Comparison of ENCODE assay signal across 25 cellular contexts in genomic region chr2:8654483-8654882, GRCh38.
"Had no signal": no experiment of that assay in that cellular context is flagged by ENCODE, and none has a peak within 500 bp of the region (broad histone marks: within the 10 kb centered on the region; RNA-seq: fewer than 3 reads in every experiment).

No MANE protein-coding gene starts in this region.

- H2AFZ ChIP-seq: hepatocyte had no signal

- H3K27ac Mint-ChIP-seq: stimulated activated naive B cell treated with anti-CD40 and anti-IgM and Interleukin-4, amounts not matched to agents 10 μg/mL and 1 μg/mL and 100 μg/mL, for 72 hours; stimulated activated naive CD8-positive, alpha-beta T cell treated with anti-CD3 and anti-CD28 coated beads, Interleukin-15, Interleukin-2, amounts not matched to agents 100 ng/mL and 50 ng/mL, for 24 hours had no signal

- H3K27me3 ChIP-seq: esophagus muscularis mucosa, foreskin keratinocyte, gastroesophageal sphincter, heart left ventricle, hepatocyte, suprapubic skin, transverse colon had no signal

- H3K9me3 ChIP-seq: esophagus muscularis mucosa, gastroesophageal sphincter, heart left ventricle, left ventricle myocardium inferior, lower lobe of right lung, psoas muscle, suprapubic skin, transverse colon had no signal

- H3K4me1 ChIP-seq: foreskin keratinocyte, gastroesophageal sphincter, lower lobe of right lung, psoas muscle, suprapubic skin, transverse colon had no signal

- H3K4me3 ChIP-seq: coronary artery, esophagus muscularis mucosa, gastroesophageal sphincter, heart left ventricle, hepatocyte, left ventricle myocardium inferior, lower lobe of right lung, psoas muscle, suprapubic skin, transverse colon had no signal

- H3K4me2 ChIP-seq: hepatocyte had no signal

- H3K4me3 Mint-ChIP-seq: naive thymus-derived CD8-positive, alpha-beta T cell; stimulated activated naive B cell treated with anti-CD40 and anti-IgM and Interleukin-4, amounts not matched to agents 10 μg/mL and 1 μg/mL and 100 μg/mL, for 72 hours; stimulated activated naive CD8-positive, alpha-beta T cell treated with anti-CD3 and anti-CD28 coated beads, Interleukin-15, Interleukin-2, amounts not matched to agents 100 ng/mL and 50 ng/mL, for 24 hours had no signal

- DNase-seq: dermis blood vessel endothelial cell; effector memory CD4-positive, alpha-beta T cell; foreskin keratinocyte; heart left ventricle; kidney glomerular epithelial cell; left ventricle myocardium inferior; lower lobe of right lung; naive thymus-derived CD8-positive, alpha-beta T cell; nucleus accumbens; psoas muscle; right cardiac atrium; small intestine; stimulated activated CD4-positive, alpha-beta T cell treated with anti-CD3 and anti-CD28 coated beads, Interleukin-15, amount 100 ng/mL, for 24 hours; stimulated activated CD4-positive, alpha-beta T cell treated with anti-CD3 and anti-CD28 coated beads, Interleukin-2, amount 100 ng/mL, for 48 hours; stimulated activated naive B cell treated with anti-CD40 and anti-IgM and Interleukin-4, amounts not matched to agents 10 μg/mL and 1 μg/mL and 100 μg/mL, for 72 hours; transverse colon had no signal

- H3K27ac ChIP-seq: coronary artery, esophagus muscularis mucosa, foreskin keratinocyte, gastroesophageal sphincter, heart left ventricle, hepatocyte, left ventricle myocardium inferior, lower lobe of right lung, psoas muscle, suprapubic skin, transverse colon had no signal

- H3K79me2 ChIP-seq: hepatocyte had no signal

- ATAC-seq: foreskin keratinocyte; gastroesophageal sphincter; left colon; lower lobe of right lung; naive thymus-derived CD8-positive, alpha-beta T cell; right cardiac atrium had no signal

- H3K36me3 Mint-ChIP-seq: stimulated activated naive B cell treated with anti-CD40 and anti-IgM and Interleukin-4, amounts not matched to agents 10 μg/mL and 1 μg/mL and 100 μg/mL, for 72 hours had no signal

- H3K9me3 Mint-ChIP-seq: stimulated activated naive B cell treated with anti-CD40 and anti-IgM and Interleukin-4, amounts not matched to agents 10 μg/mL and 1 μg/mL and 100 μg/mL, for 72 hours; stimulated activated naive CD8-positive, alpha-beta T cell treated with anti-CD3 and anti-CD28 coated beads, Interleukin-15, Interleukin-2, amounts not matched to agents 100 ng/mL and 50 ng/mL, for 24 hours had no signal

- H3K36me3 ChIP-seq: esophagus muscularis mucosa, gastroesophageal sphincter, heart left ventricle, left ventricle myocardium inferior, lower lobe of right lung, suprapubic skin, transverse colon had no signal

- FAIRE-seq: endothelial cell of umbilical vein, islet of Langerhans, small intestine had no signal
